Comparison of ENCODE assay signal across 1 cellular context in genomic region chr14:99605299-99605961, GRCh38.
TF ChIP-seq lines count a peak whose summit lies in the region.

No MANE protein-coding gene starts in this region.

TF ChIP-seq in K562, 482 proteins besides CTCF, POLR2A, EP300 and RAD21 (continued from another document):
- TF ChIP-seq PATZ1 (CRISPR knock-in tag; IDR thresholded peaks at IDR 0.05; ENCODE audit: borderline replicate concordance) = no peak
- TF ChIP-seq ERF (CRISPR knock-in tag; IDR thresholded peaks at IDR 0.05) = no peak
- TF ChIP-seq TFE3 (CRISPR knock-in tag; IDR thresholded peaks at IDR 0.05) = no peak
- no peak for TF ChIP-seq SETDB1 (IDR thresholded peaks at IDR 0.05; ENCODE audit: low read length)
- TF ChIP-seq TFAP4 (CRISPR knock-in tag; IDR thresholded peaks at IDR 0.05; ENCODE audit: borderline replicate concordance) = peak; percentile 85
- peak; percentile 81 for TF ChIP-seq NR2C1 (IDR thresholded peaks at IDR 0.05)
- peak; percentile 74; the same call in 1 of the 2 replicates for TF ChIP-seq NR2C1 (tag; IDR thresholded peaks at IDR 0.05)
- no peak for TF ChIP-seq FOXA3 (CRISPR knock-in tag; conservative IDR thresholded peaks at IDR 0.05 in 1 of 2, IDR thresholded peaks at IDR 0.05 in 1 of 2)
- TF ChIP-seq ZNF707 (CRISPR knock-in tag; conservative IDR thresholded peaks at IDR 0.05) = no peak
- no peak for TF ChIP-seq KLF16 (IDR thresholded peaks at IDR 0.05)
- TF ChIP-seq MECOM (CRISPR knock-in tag; IDR thresholded peaks at IDR 0.05) = no peak
- no peak for TF ChIP-seq JUNB (CRISPR knock-in tag; conservative IDR thresholded peaks at IDR 0.05)
- no peak for TF ChIP-seq POLR2H (tag; IDR thresholded peaks at IDR 0.05; ENCODE audit: low read depth)
- TF ChIP-seq ADNP (tag; IDR thresholded peaks at IDR 0.05) = no peak
- TF ChIP-seq EGR1 (conservative IDR thresholded peaks at IDR 0.05) = 0 out of 2 replicates have a peak, but pooled peaks have one; percentile 22
- TF ChIP-seq TAF1 (IDR thresholded peaks at IDR 0.05; ENCODE audit: control insufficient read depth, extremely low read depth, insufficient read depth, low read length, severe bottlenecking) = peak; percentile 4
- TF ChIP-seq FOXK2 (conservative IDR thresholded peaks at IDR 0.05 in 1 of 2, IDR thresholded peaks at IDR 0.05 in 1 of 2; ENCODE audit: low read depth in 2 of 2) = no peak
- TF ChIP-seq ZNF436 (CRISPR knock-in tag; IDR thresholded peaks at IDR 0.05) = no peak
TF ChIP-seq in K562: peak in this region for 21.
